ENCODE assay signal across 1 cellular context in genomic region chr12:26680724-26681455, GRCh38.
TF ChIP-seq lines count a peak whose summit lies in the region.

No MANE protein-coding gene starts in this region.

TF ChIP-seq in WTC11, 78 proteins besides CTCF, POLR2A, EP300 and RAD21 (continued from another document):
- no peak for TF ChIP-seq USF1 (CRISPR knock-in tag; IDR thresholded peaks at IDR 0.05)
- no peak for TF ChIP-seq ERG (CRISPR knock-in tag; IDR thresholded peaks at IDR 0.05)
- no peak for TF ChIP-seq ZBTB21 (CRISPR knock-in tag; IDR thresholded peaks at IDR 0.05; ENCODE audit: borderline replicate concordance)
- TF ChIP-seq CBFB (CRISPR knock-in tag; IDR thresholded peaks at IDR 0.05; ENCODE audit: low read depth): no peak
- no peak for TF ChIP-seq NR3C1 (CRISPR knock-in tag; conservative IDR thresholded peaks at IDR 0.05; ENCODE audit: low read depth)
- TF ChIP-seq FOXP1 (CRISPR knock-in tag; IDR thresholded peaks at IDR 0.05; ENCODE audit: borderline replicate concordance): no peak
- no peak for TF ChIP-seq ZNF232 (CRISPR knock-in tag; IDR thresholded peaks at IDR 0.05)
- no peak for TF ChIP-seq NR2C2 (CRISPR knock-in tag; IDR thresholded peaks at IDR 0.05)
- no peak for TF ChIP-seq JAZF1 (CRISPR knock-in tag; IDR thresholded peaks at IDR 0.05)
- no peak for TF ChIP-seq NFATC4 (CRISPR knock-in tag; IDR thresholded peaks at IDR 0.05)
